8 cellular contexts compared by ENCODE assay signal in the genomic region with DNA sequence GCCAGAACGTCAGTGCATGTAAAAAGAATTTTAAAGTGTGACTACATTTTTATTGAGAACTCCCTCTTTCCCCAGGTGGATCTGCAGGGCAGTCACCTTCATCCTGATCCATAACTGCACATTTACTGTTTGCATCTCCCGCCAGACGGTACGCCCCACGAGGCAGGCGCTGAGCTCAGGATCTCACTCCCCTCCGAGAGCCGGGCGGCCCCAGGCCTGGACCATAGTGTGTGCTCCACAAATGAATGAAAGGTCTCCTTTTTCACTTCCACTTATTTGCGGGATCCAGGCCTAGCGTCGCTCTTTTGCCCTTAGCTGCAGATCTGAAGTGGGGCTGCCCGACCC. TPM values are rescaled to one million over a fixed set of nuclear protein-coding genes. Genes with fewer than 3 reads are reported as not detected.
DNase-seq lines count a peak whose midpoint lies in the region; ATAC-seq and TF ChIP-seq lines count a peak whose summit lies in the region.

No MANE protein-coding gene starts in this region.

- H3K4me3 ChIP-seq in HAP-1: peak overlapping the region; percentile 73
- peak overlapping the region; percentile 89 for H3K4me3 ChIP-seq in LNCaP clone FGC (ENCODE audit: low read depth, low read length)
- H3K4me3 ChIP-seq in fibroblast of pulmonary artery (replicated peaks; ENCODE audit: low read depth, low read length): peak overlapping the region; percentile 85
- H3K4me3 ChIP-seq in neutrophil (ENCODE audit: low read depth in 1 of 2, low read length in 1 of 2): peak overlapping the region; percentile 75 to 83

- no peaks in the 10 kb centered on the region for H3K27me3 ChIP-seq in HAP-1 (ENCODE audit: low read depth)
- no peaks in the 10 kb centered on the region for H3K27me3 ChIP-seq in neutrophil

- H3K9me3 Mint-ChIP-seq in activated CD8-positive, alpha-beta T cell treated with anti-CD3 and anti-CD28 coated beads, Interleukin-2, amount 10 ng/mL, durations not matched to agents 7 days and 5 days (ENCODE audit: insufficient read depth): no peaks in the 10 kb centered on the region

- peak; percentile 51 for ATAC-seq in activated CD8-positive, alpha-beta T cell treated with anti-CD3 and anti-CD28 coated beads, Interleukin-2, amount 10 ng/mL, durations not matched to agents 7 days and 5 days

- CTCF ChIA-PET in activated CD8-positive, alpha-beta T cell treated with anti-CD3 and anti-CD28 coated beads, Interleukin-2, amount 10 ng/mL, durations not matched to agents 7 days and 5 days (lab: Charles Lee): interaction anchor here (1.0 to 1.4 kb wide), 3 partner anchors 10 to 577 kb away, joined by 4 to 7 read pairs (median 4); no protein-coding TSS in a partner anchor

- H3K36me3 Mint-ChIP-seq in activated CD8-positive, alpha-beta T cell treated with anti-CD3 and anti-CD28 coated beads, Interleukin-2, amount 10 ng/mL, durations not matched to agents 7 days and 5 days (ENCODE audit: low read depth): peaks cover 73% of the 10 kb centered on the region

- TF ChIP-seq CTCF in LNCaP clone FGC (IDR thresholded peaks at IDR 0.05; ENCODE audit: control insufficient read depth, extremely low read depth, insufficient read depth): no peak
- no peak for TF ChIP-seq CTCF in fibroblast of pulmonary artery (IDR thresholded peaks at IDR 0.05; ENCODE audit: low read length, missing control alignments)
- TF ChIP-seq CTCF in neutrophil (IDR thresholded peaks at IDR 0.05): no peak

- in situ Hi-C loops in HAP-1 (cut with MboI; ENCODE audit: low sequenced_read_pairs): no loop called here

- H3K36me3 ChIP-seq in HAP-1 (replicated peaks) (peaks cover 52% of the 10 kb centered on the region), neutrophil (peaks cover 38% of the 10 kb centered on the region)

- peaks cover 48% of the 10 kb centered on the region for H3K4me1 Mint-ChIP-seq in activated CD8-positive, alpha-beta T cell treated with anti-CD3 and anti-CD28 coated beads, Interleukin-2, amount 10 ng/mL, durations not matched to agents 7 days and 5 days (ENCODE audit: low read depth)

- no peaks in the 10 kb centered on the region for H3K27me3 Mint-ChIP-seq in activated CD8-positive, alpha-beta T cell treated with anti-CD3 and anti-CD28 coated beads, Interleukin-2, amount 10 ng/mL, durations not matched to agents 7 days and 5 days (ENCODE audit: low read depth)

- POLR2A ChIA-PET in activated CD8-positive, alpha-beta T cell treated with anti-CD3 and anti-CD28 coated beads, Interleukin-2, amount 10 ng/mL, durations not matched to agents 7 days and 5 days (lab: Charles Lee): no interaction called here

- H3K4me3 Mint-ChIP-seq in activated CD8-positive, alpha-beta T cell treated with anti-CD3 and anti-CD28 coated beads, Interleukin-2, amount 10 ng/mL, durations not matched to agents 7 days and 5 days: peak overlapping the region; percentile 96

- peak overlapping the region; percentile 95 for H3K27ac Mint-ChIP-seq in activated CD8-positive, alpha-beta T cell treated with anti-CD3 and anti-CD28 coated beads, Interleukin-2, amount 10 ng/mL, durations not matched to agents 7 days and 5 days

- H3K9me3 ChIP-seq in HAP-1 (no peaks in the 10 kb centered on the region), neutrophil (no peaks in the 10 kb centered on the region)

- peak; percentile 50 for DNase-seq in NCI-H2227 (lab: John Stamatoyannopoulos, UW; ENCODE audit: unreplicated experiment)
- DNase-seq in NCI-H2227 treated with DMSO at 0.1 percent for 48 hours (lab: John Stamatoyannopoulos, UW): no peak
- peak in 1 of 2 experiments; percentile 30 for DNase-seq in HAP-1 (ENCODE audit: low spot score in 2 of 2)
- DNase-seq in LNCaP clone FGC (ENCODE audit: low read depth): no peak
- DNase-seq in activated CD8-positive, alpha-beta T cell treated with anti-CD3 and anti-CD28 coated beads, Interleukin-2, amount 10 ng/mL, durations not matched to agents 7 days and 5 days: peak; percentile 49
- peak; percentile 20 for DNase-seq in fibroblast of pulmonary artery (ENCODE audit: low read depth)
- DNase-seq in mesenteric fat pad (ENCODE audit: low spot score): no peak

- H3K4me1 ChIP-seq in HAP-1: peaks cover 5% of the 10 kb centered on the region; the same call in 1 of the 2 replicates
- H3K4me1 ChIP-seq in neutrophil (ENCODE audit: control insufficient read depth in 1 of 2, insufficient read depth in 1 of 2, low read depth in 1 of 2, low read length in 1 of 2): peaks cover 20 to 22% of the 10 kb centered on the region in 2 experiments

- H3K27ac ChIP-seq in neutrophil: peak overlapping the region; percentile 83

RNA-seq across cellular contexts. Expression of a gene that starts 0.4 kb away (rescaled TPM):
- total RNA-seq in activated CD8-positive, alpha-beta T cell treated with anti-CD3 and anti-CD28 coated beads, Interleukin-2, amount 10 ng/mL, durations not matched to agents 7 days and 5 days: 10 to 100 TPM; 69.8 to 74.3 TPM
- total RNA-seq in mesenteric fat pad: 39.5 TPM

RNA-seq across cellular contexts. Expression of a gene that starts 0.6 kb away (rescaled TPM):
- 10 to 100 TPM; 22.4 to 23.7 TPM for total RNA-seq in activated CD8-positive, alpha-beta T cell treated with anti-CD3 and anti-CD28 coated beads, Interleukin-2, amount 10 ng/mL, durations not matched to agents 7 days and 5 days
- 16.5 TPM for total RNA-seq in mesenteric fat pad

Comparison
In these comparisons a context has a peak if more than half of its experiments do, and no peak if none do; other contexts are left out.
1. DNase-seq: peak in NCI-H2227 (single experiment), activated CD8-positive, alpha-beta T cell treated with anti-CD3 and anti-CD28 coated beads, Interleukin-2, amount 10 ng/mL, durations not matched to agents 7 days and 5 days (single experiment) and fibroblast of pulmonary artery (single experiment); none in NCI-H2227 treated with DMSO at 0.1 percent for 48 hours (single experiment), LNCaP clone FGC (single experiment) and mesenteric fat pad (single experiment).
2. Peak in every context shown above with its lines, with median percentiles within 50 percentile points of each other: H3K4me3 ChIP-seq.